Comparison of ENCODE assay signal across 1 cellular context in the genomic region with DNA sequence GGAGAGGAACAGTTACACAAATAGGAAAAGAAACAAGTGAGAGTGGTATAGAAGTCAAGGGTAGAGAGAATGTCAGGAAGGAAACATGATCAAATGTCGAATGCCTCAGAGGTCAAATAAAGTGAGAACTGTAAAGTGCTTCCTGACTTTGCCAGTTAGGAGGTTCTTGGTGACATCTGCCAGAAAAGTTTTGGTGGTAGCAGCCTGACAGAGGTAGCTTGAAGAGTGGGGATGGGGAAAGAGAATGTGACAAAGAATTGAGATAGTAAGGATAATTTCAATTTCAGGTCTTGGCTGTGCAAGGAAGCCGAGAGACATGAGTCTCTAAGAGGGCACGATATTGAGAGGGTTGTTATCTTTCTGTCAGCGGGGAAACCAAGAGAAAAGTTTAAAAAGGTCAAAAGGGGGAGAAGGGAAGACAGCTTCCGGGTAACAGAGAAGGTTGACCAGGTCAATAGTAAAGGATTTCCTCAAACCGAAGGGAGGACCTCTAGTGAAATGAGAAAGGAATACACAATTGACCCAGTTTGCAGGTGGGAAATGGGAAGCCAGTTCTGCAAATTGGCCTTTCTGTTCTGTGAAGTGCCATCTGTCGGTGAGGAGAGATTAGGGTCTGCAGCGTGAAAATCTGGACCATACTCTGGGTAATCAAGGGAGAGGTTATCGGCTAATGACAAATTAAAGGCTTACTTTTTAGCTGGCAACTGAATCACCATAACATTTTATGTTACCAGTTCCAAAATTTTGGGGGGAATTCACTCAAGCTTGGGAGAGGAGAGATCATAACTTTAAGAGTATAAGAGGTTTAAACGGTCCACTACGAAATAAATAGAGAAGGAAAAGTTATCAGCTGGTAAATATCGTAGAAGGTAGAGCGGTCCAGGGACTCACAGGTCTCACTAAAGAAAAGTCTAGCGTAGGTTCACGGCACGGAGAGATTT.
TF ChIP-seq lines count a peak whose summit lies in the region.

No MANE protein-coding gene starts in this region.

TF ChIP-seq in HepG2, 621 proteins besides CTCF, POLR2A, EP300 and RAD21 (continued from another document and continues in another):
- TF ChIP-seq, protein P1, sequence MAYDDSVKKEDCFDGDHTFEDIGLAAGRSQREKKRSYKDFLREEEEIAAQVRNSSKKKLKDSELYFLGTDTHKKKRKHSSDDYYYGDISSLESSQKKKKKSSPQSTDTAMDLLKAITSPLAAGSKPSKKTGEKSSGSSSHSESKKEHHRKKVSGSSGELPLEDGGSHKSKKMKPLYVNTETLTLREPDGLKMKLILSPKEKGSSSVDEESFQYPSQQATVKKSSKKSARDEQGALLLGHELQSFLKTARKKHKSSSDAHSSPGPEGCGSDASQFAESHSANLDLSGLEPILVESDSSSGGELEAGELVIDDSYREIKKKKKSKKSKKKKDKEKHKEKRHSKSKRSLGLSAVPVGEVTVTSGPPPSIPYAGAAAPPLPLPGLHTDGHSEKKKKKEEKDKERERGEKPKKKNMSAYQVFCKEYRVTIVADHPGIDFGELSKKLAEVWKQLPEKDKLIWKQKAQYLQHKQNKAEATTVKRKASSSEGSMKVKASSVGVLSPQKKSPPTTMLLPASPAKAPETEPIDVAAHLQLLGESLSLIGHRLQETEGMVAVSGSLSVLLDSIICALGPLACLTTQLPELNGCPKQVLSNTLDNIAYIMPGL (CRISPR knock-in tag; IDR thresholded peaks at IDR 0.05; ENCODE audit: borderline replicate concordance in 1 of 2, low read depth in 1 of 2) = peak; percentile 60 to 86; a peak in 2 of 4 replicates
- no peak for TF ChIP-seq ZNF782 (CRISPR knock-in tag; IDR thresholded peaks at IDR 0.05; ENCODE audit: borderline replicate concordance)
- no peak for TF ChIP-seq RFX5 (IDR thresholded peaks at IDR 0.05; ENCODE audit: low read depth, low read length)
- no peak for TF ChIP-seq ATRX (CRISPR knock-in tag; IDR thresholded peaks at IDR 0.05; ENCODE audit: borderline replicate concordance)
- TF ChIP-seq, protein P2, sequence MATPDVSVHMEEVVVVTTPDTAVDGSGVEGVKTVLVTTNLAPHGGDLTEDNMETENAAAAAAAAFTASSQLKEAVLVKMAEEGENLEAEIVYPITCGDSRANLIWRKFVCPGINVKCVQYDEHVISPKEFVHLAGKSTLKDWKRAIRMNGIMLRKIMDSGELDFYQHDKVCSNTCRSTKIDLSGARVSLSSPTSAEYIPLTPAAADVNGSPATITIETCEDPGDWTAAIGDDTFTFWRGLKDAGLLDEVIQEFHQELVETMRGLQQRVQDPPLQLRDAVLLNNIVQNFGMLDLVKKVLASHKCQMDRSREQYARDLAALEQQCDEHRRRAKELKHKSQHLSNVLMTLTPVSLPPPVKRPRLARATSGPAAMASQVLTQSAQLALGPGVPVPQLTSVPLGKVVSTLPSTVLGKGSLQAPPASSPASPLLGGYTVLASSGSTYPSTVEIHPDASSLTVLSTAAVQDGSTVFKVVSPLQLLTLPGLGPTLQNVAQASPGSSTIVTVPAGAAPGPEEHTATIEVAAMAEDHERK (CRISPR knock-in tag; IDR thresholded peaks at IDR 0.05; ENCODE audit: low read depth) = no peak
- no peak for TF ChIP-seq ZBTB8A (CRISPR knock-in tag; IDR thresholded peaks at IDR 0.05; ENCODE audit: borderline replicate concordance, low read depth)
- TF ChIP-seq RELA (CRISPR knock-in tag; IDR thresholded peaks at IDR 0.05) = no peak
- TF ChIP-seq HNRNPUL1 (IDR thresholded peaks at IDR 0.05; ENCODE audit: low read depth, low read length) = no peak
- TF ChIP-seq, protein P3, sequence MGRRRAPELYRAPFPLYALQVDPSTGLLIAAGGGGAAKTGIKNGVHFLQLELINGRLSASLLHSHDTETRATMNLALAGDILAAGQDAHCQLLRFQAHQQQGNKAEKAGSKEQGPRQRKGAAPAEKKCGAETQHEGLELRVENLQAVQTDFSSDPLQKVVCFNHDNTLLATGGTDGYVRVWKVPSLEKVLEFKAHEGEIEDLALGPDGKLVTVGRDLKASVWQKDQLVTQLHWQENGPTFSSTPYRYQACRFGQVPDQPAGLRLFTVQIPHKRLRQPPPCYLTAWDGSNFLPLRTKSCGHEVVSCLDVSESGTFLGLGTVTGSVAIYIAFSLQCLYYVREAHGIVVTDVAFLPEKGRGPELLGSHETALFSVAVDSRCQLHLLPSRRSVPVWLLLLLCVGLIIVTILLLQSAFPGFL (CRISPR knock-in tag; IDR thresholded peaks at IDR 0.05) = no peak
- no peak for TF ChIP-seq SALL2 (CRISPR knock-in tag; IDR thresholded peaks at IDR 0.05)
- TF ChIP-seq ZNF383 (CRISPR knock-in tag; IDR thresholded peaks at IDR 0.05; ENCODE audit: borderline replicate concordance) = no peak
- TF ChIP-seq ZFP36L1 (CRISPR knock-in tag; IDR thresholded peaks at IDR 0.05) = no peak
- peak; percentile 57; the same call in 1 of the 2 replicates for TF ChIP-seq ZNF644 (CRISPR knock-in tag; IDR thresholded peaks at IDR 0.05; ENCODE audit: low read depth)
- TF ChIP-seq ATF7 (IDR thresholded peaks at IDR 0.05) = no peak
- TF ChIP-seq ATF7 (CRISPR knock-in tag; IDR thresholded peaks at IDR 0.05) = no peak
- TF ChIP-seq ZNF589 (CRISPR knock-in tag; conservative IDR thresholded peaks at IDR 0.05) = no peak
- peak; percentile 75 for TF ChIP-seq RARA (CRISPR knock-in tag; IDR thresholded peaks at IDR 0.05)
- no peak for TF ChIP-seq ZKSCAN1 (IDR thresholded peaks at IDR 0.05; ENCODE audit: low read length)
- TF ChIP-seq, protein P4, sequence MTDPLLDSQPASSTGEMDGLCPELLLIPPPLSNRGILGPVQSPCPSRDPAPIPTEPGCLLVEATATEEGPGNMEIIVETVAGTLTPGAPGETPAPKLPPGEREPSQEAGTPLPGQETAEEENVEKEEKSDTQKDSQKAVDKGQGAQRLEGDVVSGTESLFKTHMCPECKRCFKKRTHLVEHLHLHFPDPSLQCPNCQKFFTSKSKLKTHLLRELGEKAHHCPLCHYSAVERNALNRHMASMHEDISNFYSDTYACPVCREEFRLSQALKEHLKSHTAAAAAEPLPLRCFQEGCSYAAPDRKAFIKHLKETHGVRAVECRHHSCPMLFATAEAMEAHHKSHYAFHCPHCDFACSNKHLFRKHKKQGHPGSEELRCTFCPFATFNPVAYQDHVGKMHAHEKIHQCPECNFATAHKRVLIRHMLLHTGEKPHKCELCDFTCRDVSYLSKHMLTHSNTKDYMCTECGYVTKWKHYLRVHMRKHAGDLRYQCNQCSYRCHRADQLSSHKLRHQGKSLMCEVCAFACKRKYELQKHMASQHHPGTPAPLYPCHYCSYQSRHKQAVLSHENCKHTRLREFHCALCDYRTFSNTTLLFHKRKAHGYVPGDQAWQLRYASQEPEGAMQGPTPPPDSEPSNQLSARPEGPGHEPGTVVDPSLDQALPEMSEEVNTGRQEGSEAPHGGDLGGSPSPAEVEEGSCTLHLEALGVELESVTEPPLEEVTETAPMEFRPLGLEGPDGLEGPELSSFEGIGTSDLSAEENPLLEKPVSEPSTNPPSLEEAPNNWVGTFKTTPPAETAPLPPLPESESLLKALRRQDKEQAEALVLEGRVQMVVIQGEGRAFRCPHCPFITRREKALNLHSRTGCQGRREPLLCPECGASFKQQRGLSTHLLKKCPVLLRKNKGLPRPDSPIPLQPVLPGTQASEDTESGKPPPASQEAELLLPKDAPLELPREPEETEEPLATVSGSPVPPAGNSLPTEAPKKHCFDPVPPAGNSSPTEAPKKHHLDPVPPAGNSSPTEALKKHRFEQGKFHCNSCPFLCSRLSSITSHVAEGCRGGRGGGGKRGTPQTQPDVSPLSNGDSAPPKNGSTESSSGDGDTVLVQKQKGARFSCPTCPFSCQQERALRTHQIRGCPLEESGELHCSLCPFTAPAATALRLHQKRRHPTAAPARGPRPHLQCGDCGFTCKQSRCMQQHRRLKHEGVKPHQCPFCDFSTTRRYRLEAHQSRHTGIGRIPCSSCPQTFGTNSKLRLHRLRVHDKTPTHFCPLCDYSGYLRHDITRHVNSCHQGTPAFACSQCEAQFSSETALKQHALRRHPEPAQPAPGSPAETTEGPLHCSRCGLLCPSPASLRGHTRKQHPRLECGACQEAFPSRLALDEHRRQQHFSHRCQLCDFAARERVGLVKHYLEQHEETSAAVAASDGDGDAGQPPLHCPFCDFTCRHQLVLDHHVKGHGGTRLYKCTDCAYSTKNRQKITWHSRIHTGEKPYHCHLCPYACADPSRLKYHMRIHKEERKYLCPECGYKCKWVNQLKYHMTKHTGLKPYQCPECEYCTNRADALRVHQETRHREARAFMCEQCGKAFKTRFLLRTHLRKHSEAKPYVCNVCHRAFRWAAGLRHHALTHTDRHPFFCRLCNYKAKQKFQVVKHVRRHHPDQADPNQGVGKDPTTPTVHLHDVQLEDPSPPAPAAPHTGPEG (CRISPR knock-in tag; IDR thresholded peaks at IDR 0.05) = no peak; the same call in 1 of the 2 replicates
- no peak for TF ChIP-seq ZNF564 (CRISPR knock-in tag; IDR thresholded peaks at IDR 0.05)
- TF ChIP-seq PITX1 (CRISPR knock-in tag; IDR thresholded peaks at IDR 0.05) = peak; percentile 54; the same call in 1 of the 2 replicates
- TF ChIP-seq CENPX (CRISPR knock-in tag; IDR thresholded peaks at IDR 0.05) = no peak
- no peak for TF ChIP-seq ZNF230 (CRISPR knock-in tag; IDR thresholded peaks at IDR 0.05)
- TF ChIP-seq ATF1 (CRISPR knock-in tag; IDR thresholded peaks at IDR 0.05) = peak; percentile 37; the same call in 1 of the 2 replicates
- no peak for TF ChIP-seq NFE2L2 (IDR thresholded peaks at IDR 0.05; ENCODE audit: low read length)
- TF ChIP-seq, protein P5, sequence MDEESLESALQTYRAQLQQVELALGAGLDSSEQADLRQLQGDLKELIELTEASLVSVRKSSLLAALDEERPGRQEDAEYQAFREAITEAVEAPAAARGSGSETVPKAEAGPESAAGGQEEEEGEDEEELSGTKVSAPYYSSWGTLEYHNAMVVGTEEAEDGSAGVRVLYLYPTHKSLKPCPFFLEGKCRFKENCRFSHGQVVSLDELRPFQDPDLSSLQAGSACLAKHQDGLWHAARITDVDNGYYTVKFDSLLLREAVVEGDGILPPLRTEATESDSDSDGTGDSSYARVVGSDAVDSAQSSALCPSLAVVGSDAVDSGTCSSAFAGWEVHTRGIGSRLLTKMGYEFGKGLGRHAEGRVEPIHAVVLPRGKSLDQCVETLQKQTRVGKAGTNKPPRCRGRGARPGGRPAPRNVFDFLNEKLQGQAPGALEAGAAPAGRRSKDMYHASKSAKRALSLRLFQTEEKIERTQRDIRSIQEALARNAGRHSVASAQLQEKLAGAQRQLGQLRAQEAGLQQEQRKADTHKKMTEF (CRISPR knock-in tag; IDR thresholded peaks at IDR 0.05) = no peak; the same call in 1 of the 2 replicates
- TF ChIP-seq MTA1 (CRISPR knock-in tag; IDR thresholded peaks at IDR 0.05; ENCODE audit: borderline replicate concordance) = no peak
- TF ChIP-seq, protein P6, sequence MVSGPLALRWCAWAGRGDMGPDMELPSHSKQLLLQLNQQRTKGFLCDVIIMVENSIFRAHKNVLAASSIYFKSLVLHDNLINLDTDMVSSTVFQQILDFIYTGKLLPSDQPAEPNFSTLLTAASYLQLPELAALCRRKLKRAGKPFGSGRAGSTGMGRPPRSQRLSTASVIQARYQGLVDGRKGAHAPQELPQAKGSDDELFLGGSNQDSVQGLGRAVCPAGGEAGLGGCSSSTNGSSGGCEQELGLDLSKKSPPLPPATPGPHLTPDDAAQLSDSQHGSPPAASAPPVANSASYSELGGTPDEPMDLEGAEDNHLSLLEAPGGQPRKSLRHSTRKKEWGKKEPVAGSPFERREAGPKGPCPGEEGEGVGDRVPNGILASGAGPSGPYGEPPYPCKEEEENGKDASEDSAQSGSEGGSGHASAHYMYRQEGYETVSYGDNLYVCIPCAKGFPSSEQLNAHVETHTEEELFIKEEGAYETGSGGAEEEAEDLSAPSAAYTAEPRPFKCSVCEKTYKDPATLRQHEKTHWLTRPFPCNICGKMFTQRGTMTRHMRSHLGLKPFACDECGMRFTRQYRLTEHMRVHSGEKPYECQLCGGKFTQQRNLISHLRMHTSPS (CRISPR knock-in tag; IDR thresholded peaks at IDR 0.05; ENCODE audit: low read depth) = no peak
- TF ChIP-seq ZNF781 (CRISPR knock-in tag; IDR thresholded peaks at IDR 0.05; ENCODE audit: borderline replicate concordance, not compliant biosample characterization) = no peak
- no peak for TF ChIP-seq ZBTB1 (CRISPR knock-in tag; IDR thresholded peaks at IDR 0.05; ENCODE audit: borderline replicate concordance)
- TF ChIP-seq KMT2A (CRISPR knock-in tag; IDR thresholded peaks at IDR 0.05) = no peak
- TF ChIP-seq, protein P7, sequence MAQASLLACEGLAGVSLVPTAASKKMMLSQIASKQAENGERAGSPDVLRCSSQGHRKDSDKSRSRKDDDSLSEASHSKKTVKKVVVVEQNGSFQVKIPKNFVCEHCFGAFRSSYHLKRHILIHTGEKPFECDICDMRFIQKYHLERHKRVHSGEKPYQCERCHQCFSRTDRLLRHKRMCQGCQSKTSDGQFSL (CRISPR knock-in tag; IDR thresholded peaks at IDR 0.05) = 0 out of 2 replicates have a peak, but pooled peaks have one; percentile 18
- peak; percentile 11; the same call in 1 of the 2 replicates for TF ChIP-seq ZNF333 (CRISPR knock-in tag; IDR thresholded peaks at IDR 0.05; ENCODE audit: borderline replicate concordance)
- no peak for TF ChIP-seq SIX4 (CRISPR knock-in tag; IDR thresholded peaks at IDR 0.05)
- TF ChIP-seq ZC3H4 (CRISPR knock-in tag; IDR thresholded peaks at IDR 0.05; ENCODE audit: borderline replicate concordance) = no peak
- no peak for TF ChIP-seq ZEB1 (IDR thresholded peaks at IDR 0.05; ENCODE audit: insufficient replicate concordance, low read depth)
- TF ChIP-seq RFXAP (CRISPR knock-in tag; IDR thresholded peaks at IDR 0.05; ENCODE audit: borderline replicate concordance) = no peak
- TF ChIP-seq BRD4 (CRISPR knock-in tag; IDR thresholded peaks at IDR 0.05) = peak; percentile 33; the same call in 1 of the 2 replicates
- no peak for TF ChIP-seq ZFY (CRISPR knock-in tag; IDR thresholded peaks at IDR 0.05)
- TF ChIP-seq ARNTL (CRISPR knock-in tag; IDR thresholded peaks at IDR 0.05) = no peak
- no peak for TF ChIP-seq ZNF292 (CRISPR knock-in tag; IDR thresholded peaks at IDR 0.05; ENCODE audit: borderline replicate concordance, low read depth)
- TF ChIP-seq ZNF367 (CRISPR knock-in tag; IDR thresholded peaks at IDR 0.05; ENCODE audit: borderline replicate concordance) = no peak
- TF ChIP-seq IKZF1 (IDR thresholded peaks at IDR 0.05) = no peak
- TF ChIP-seq ZMAT3 (CRISPR knock-in tag; conservative IDR thresholded peaks at IDR 0.05) = no peak
- TF ChIP-seq FOXO1 (CRISPR knock-in tag; IDR thresholded peaks at IDR 0.05) = 0 out of 2 replicates have a peak, but pooled peaks have one; percentile 20
- no peak for TF ChIP-seq NFRKB (IDR thresholded peaks at IDR 0.05)
- no peak for TF ChIP-seq MAFK (conservative IDR thresholded peaks at IDR 0.05 in 1 of 2, IDR thresholded peaks at IDR 0.05 in 1 of 2; ENCODE audit: low read length in 2 of 2)
